In the genomic region with DNA sequence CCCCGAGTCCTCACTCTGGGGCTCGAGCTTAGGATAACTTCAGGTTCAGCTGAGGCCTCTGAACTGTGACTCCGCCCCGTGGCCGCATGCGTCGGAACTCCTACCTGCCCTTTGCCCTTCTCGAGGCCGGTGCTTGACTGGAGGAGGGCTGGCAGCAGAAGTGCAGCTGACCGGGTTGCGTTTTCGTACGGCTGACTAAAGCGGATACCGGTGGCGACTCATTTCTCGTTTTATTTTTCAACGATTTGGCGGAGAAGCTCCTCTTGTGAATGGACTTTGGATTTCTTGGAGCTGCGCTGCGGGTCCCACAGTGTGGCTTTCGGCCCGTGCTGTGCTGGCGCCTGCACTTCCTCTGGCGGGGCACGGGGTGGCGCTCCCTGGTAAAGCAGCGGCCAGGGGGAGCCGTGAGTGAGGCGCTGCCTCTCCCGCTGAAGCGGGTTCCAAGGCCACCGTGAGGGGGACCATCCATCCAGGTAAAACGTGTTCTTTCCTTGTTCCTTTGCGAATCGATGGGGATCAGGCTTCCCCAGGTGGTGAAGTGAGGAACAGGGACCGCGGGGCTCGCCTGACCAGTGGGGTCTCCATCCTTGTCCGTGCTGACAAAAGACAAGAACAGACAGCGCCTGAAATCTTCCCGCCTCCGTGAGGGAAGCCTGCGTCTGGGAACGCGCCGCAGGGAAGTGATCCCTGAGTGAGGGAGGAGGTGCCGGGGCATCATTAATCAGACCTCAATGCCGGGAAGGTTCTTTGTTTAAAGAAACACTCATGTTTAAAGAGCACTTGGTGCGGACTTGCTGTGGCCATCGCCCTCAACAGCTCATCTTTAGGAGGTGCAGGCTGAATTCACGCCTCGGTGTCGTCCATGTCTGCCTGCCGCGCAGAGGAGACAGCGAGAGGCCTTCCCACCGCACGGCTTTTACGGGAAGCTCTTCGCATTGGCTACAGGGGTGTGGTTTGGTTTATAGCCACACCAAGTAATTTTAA, we compare ENCODE assay signal across 1 cellular context.
TF ChIP-seq lines count a peak whose summit lies in the region.

No MANE protein-coding gene starts in this region.

TF ChIP-seq in HepG2, 621 proteins besides CTCF, POLR2A, EP300 and RAD21 (continued from another document and continues in another):
- TF ChIP-seq, protein P1, sequence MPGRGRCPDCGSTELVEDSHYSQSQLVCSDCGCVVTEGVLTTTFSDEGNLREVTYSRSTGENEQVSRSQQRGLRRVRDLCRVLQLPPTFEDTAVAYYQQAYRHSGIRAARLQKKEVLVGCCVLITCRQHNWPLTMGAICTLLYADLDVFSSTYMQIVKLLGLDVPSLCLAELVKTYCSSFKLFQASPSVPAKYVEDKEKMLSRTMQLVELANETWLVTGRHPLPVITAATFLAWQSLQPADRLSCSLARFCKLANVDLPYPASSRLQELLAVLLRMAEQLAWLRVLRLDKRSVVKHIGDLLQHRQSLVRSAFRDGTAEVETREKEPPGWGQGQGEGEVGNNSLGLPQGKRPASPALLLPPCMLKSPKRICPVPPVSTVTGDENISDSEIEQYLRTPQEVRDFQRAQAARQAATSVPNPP (CRISPR knock-in tag; IDR thresholded peaks at IDR 0.05): peak; percentile 82; the same call in 1 of the 2 replicates
- TF ChIP-seq ZBTB10 (CRISPR knock-in tag; IDR thresholded peaks at IDR 0.05; ENCODE audit: borderline replicate concordance) (no peak), ZNF784 (CRISPR knock-in tag; IDR thresholded peaks at IDR 0.05; ENCODE audit: borderline replicate concordance) (peak; percentile 83), KLF9 (CRISPR knock-in tag; IDR thresholded peaks at IDR 0.05; ENCODE audit: low read depth) (no peak), ZZZ3 (CRISPR knock-in tag; IDR thresholded peaks at IDR 0.05; ENCODE audit: borderline replicate concordance) (peak; percentile 38; the same call in 1 of the 2 replicates), ARNT (IDR thresholded peaks at IDR 0.05) (no peak), ZKSCAN5 (CRISPR knock-in tag; IDR thresholded peaks at IDR 0.05) (no peak; the same call in 1 of the 2 replicates), HNRNPL (IDR thresholded peaks at IDR 0.05; ENCODE audit: low read depth, low read length) (peak; percentile 73; the same call in 1 of the 2 replicates), NFE2L2 (IDR thresholded peaks at IDR 0.05; ENCODE audit: low read length) (no peak), FOXA1 (IDR thresholded peaks at IDR 0.05) (no peak), FOXA1 (CRISPR knock-in tag; IDR thresholded peaks at IDR 0.05) (0 out of 2 replicates have a peak, but pooled peaks have one; percentile 2), MTF2 (CRISPR knock-in tag; IDR thresholded peaks at IDR 0.05; ENCODE audit: borderline replicate concordance) (peak; percentile 97), ZSCAN22 (CRISPR knock-in tag; IDR thresholded peaks at IDR 0.05) (no peak; the same call in 1 of the 2 replicates), ZMYM3 (CRISPR knock-in tag; IDR thresholded peaks at IDR 0.05) (no peak), ZNF263 (CRISPR knock-in tag; IDR thresholded peaks at IDR 0.05) (peak; percentile 59; the same call in 1 of the 2 replicates), SSRP1 (CRISPR knock-in tag; IDR thresholded peaks at IDR 0.05) (no peak), GABPA (IDR thresholded peaks at IDR 0.05; ENCODE audit: low read depth, low read length) (no peak), GABPA (CRISPR knock-in tag; IDR thresholded peaks at IDR 0.05; ENCODE audit: low read depth) (0 out of 2 replicates have a peak, but pooled peaks have one; percentile 22), ZBTB20 (CRISPR knock-in tag; IDR thresholded peaks at IDR 0.05; ENCODE audit: borderline replicate concordance, low read depth) (no peak), ZNF780A (CRISPR knock-in tag; IDR thresholded peaks at IDR 0.05) (peak; percentile 66; the same call in 1 of the 2 replicates), CENPT (CRISPR knock-in tag; IDR thresholded peaks at IDR 0.05; ENCODE audit: low read depth) (no peak; the same call in 1 of the 2 replicates), SP4 (CRISPR knock-in tag; IDR thresholded peaks at IDR 0.05) (0 out of 2 replicates have a peak, but pooled peaks have one; percentile 22), PPARG (CRISPR knock-in tag; conservative IDR thresholded peaks at IDR 0.05) (peak; percentile 77; the same call in 1 of the 2 replicates), MXI1 (IDR thresholded peaks at IDR 0.05; ENCODE audit: borderline replicate concordance, low read depth, low read length) (peak; percentile 29; the same call in 1 of the 3 replicates), KDM6A (CRISPR knock-in tag; IDR thresholded peaks at IDR 0.05; ENCODE audit: low read depth) (peak; percentile 48; the same call in 1 of the 2 replicates), ZGPAT (CRISPR knock-in tag; IDR thresholded peaks at IDR 0.05) (peak; percentile 87; the same call in 1 of the 2 replicates), SAFB2 (CRISPR knock-in tag; IDR thresholded peaks at IDR 0.05; ENCODE audit: borderline replicate concordance, low read depth) (peak; percentile 31; the same call in 1 of the 2 replicates), ZNF496 (CRISPR knock-in tag; IDR thresholded peaks at IDR 0.05; ENCODE audit: insufficient replicate concordance) (no peak), MXD3 (CRISPR knock-in tag; IDR thresholded peaks at IDR 0.05) (peak; percentile 29; the same call in 1 of the 2 replicates), ZNF841 (CRISPR knock-in tag; IDR thresholded peaks at IDR 0.05; ENCODE audit: borderline replicate concordance) (no peak), HNF4G (IDR thresholded peaks at IDR 0.05; ENCODE audit: borderline replicate concordance, low read depth, low read length) (peak; percentile 88), HNF4G (CRISPR knock-in tag; IDR thresholded peaks at IDR 0.05; ENCODE audit: borderline replicate concordance, low read depth) (peak; percentile 87), NFIC (IDR thresholded peaks at IDR 0.05; ENCODE audit: low read length) (no peak), SALL2 (CRISPR knock-in tag; IDR thresholded peaks at IDR 0.05) (no peak; the same call in none of the 2 replicates), ZNF12 (CRISPR knock-in tag; IDR thresholded peaks at IDR 0.05) (0 out of 2 replicates have a peak, but pooled peaks have one; percentile 5), ZNF30 (CRISPR knock-in tag; IDR thresholded peaks at IDR 0.05) (no peak), JUN (CRISPR knock-in tag; IDR thresholded peaks at IDR 0.05) (0 out of 2 replicates have a peak, but pooled peaks have one; percentile 68), FOXM1 (CRISPR knock-in tag; IDR thresholded peaks at IDR 0.05) (no peak), KLF13 (CRISPR knock-in tag; IDR thresholded peaks at IDR 0.05) (no peak), ISX (CRISPR knock-in tag; conservative IDR thresholded peaks at IDR 0.05) (no peak), RBAK (CRISPR knock-in tag; IDR thresholded peaks at IDR 0.05) (no peak)
- TF ChIP-seq, protein P2, sequence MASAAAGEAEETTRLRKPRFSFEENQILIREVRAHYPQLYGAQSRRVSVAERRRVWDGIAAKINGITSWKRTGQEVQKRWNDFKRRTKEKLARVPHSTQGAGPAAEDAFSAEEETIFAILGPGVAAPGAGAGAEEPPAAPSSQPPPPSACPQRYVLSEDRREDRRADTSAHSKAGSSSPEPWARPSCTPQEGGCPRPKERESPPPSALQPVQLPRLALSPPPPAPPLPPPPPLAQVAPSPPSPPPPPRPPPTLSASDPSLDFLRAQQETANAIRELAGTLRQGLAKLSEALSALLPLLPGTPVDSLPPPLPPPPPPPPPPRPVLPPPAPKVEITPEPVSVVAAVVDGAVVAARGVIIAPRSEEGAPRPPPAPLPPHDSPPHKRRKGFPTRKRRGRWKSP (CRISPR knock-in tag; IDR thresholded peaks at IDR 0.05): peak; percentile 67; the same call in 1 of the 2 replicates
- TF ChIP-seq, protein P3, sequence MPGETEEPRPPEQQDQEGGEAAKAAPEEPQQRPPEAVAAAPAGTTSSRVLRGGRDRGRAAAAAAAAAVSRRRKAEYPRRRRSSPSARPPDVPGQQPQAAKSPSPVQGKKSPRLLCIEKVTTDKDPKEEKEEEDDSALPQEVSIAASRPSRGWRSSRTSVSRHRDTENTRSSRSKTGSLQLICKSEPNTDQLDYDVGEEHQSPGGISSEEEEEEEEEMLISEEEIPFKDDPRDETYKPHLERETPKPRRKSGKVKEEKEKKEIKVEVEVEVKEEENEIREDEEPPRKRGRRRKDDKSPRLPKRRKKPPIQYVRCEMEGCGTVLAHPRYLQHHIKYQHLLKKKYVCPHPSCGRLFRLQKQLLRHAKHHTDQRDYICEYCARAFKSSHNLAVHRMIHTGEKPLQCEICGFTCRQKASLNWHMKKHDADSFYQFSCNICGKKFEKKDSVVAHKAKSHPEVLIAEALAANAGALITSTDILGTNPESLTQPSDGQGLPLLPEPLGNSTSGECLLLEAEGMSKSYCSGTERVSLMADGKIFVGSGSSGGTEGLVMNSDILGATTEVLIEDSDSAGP (CRISPR knock-in tag; IDR thresholded peaks at IDR 0.05; ENCODE audit: borderline replicate concordance): peak; percentile 95
- TF ChIP-seq, protein P4, sequence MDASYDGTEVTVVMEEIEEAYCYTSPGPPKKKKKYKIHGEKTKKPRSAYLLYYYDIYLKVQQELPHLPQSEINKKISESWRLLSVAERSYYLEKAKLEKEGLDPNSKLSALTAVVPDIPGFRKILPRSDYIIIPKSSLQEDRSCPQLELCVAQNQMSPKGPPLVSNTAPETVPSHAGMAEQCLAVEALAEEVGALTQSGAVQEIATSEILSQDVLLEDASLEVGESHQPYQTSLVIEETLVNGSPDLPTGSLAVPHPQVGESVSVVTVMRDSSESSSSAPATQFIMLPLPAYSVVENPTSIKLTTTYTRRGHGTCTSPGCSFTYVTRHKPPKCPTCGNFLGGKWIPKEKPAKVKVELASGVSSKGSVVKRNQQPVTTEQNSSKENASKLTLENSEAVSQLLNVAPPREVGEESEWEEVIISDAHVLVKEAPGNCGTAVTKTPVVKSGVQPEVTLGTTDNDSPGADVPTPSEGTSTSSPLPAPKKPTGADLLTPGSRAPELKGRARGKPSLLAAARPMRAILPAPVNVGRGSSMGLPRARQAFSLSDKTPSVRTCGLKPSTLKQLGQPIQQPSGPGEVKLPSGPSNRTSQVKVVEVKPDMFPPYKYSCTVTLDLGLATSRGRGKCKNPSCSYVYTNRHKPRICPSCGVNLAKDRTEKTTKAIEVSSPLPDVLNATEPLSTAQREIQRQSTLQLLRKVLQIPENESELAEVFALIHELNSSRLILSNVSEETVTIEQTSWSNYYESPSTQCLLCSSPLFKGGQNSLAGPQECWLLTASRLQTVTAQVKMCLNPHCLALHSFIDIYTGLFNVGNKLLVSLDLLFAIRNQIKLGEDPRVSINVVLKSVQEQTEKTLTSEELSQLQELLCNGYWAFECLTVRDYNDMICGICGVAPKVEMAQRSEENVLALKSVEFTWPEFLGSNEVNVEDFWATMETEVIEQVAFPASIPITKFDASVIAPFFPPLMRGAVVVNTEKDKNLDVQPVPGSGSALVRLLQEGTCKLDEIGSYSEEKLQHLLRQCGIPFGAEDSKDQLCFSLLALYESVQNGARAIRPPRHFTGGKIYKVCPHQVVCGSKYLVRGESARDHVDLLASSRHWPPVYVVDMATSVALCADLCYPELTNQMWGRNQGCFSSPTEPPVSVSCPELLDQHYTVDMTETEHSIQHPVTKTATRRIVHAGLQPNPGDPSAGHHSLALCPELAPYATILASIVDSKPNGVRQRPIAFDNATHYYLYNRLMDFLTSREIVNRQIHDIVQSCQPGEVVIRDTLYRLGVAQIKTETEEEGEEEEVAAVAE (CRISPR knock-in tag; IDR thresholded peaks at IDR 0.05; ENCODE audit: borderline replicate concordance): peak; percentile 40; the same call in 1 of the 2 replicates
- TF ChIP-seq, protein P5, sequence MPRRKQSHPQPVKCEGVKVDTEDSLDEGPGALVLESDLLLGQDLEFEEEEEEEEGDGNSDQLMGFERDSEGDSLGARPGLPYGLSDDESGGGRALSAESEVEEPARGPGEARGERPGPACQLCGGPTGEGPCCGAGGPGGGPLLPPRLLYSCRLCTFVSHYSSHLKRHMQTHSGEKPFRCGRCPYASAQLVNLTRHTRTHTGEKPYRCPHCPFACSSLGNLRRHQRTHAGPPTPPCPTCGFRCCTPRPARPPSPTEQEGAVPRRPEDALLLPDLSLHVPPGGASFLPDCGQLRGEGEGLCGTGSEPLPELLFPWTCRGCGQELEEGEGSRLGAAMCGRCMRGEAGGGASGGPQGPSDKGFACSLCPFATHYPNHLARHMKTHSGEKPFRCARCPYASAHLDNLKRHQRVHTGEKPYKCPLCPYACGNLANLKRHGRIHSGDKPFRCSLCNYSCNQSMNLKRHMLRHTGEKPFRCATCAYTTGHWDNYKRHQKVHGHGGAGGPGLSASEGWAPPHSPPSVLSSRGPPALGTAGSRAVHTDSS (CRISPR knock-in tag; conservative IDR thresholded peaks at IDR 0.05): no peak
